Comparison of ENCODE assay signal across 19 cellular contexts in genomic region chr3:186180151-186180550, GRCh38.
DNase-seq lines count a peak whose midpoint lies in the region; ATAC-seq, FAIRE-seq and TF ChIP-seq lines count a peak whose summit lies in the region.
"Had no signal": no experiment of that assay in that cellular context is flagged by ENCODE, and none has a peak within 500 bp of the region (broad histone marks: within the 10 kb centered on the region; RNA-seq: fewer than 3 reads in every experiment).

No MANE protein-coding gene starts in this region.

- H3K4me3 ChIP-seq in K562 = no peak overlapping the region
- no peak overlapping the region for H3K4me3 ChIP-seq in mesendoderm (ENCODE audit: low read length)
- H3K4me3 ChIP-seq in gastroesophageal sphincter = no peak overlapping the region
- H3K4me3 ChIP-seq: BLaER1, HAP-1 had no signal

- CTCF ChIA-PET in K562 (lab: Yijun Ruan, JAX; ENCODE audit: low intra/inter-chr PET ratio) = no interaction called here

- ATAC-seq in K562 (no peak), gastroesophageal sphincter (no peak), left lobe of liver (no peak)
- peak; percentile 69 for ATAC-seq in stimulated activated effector memory CD8-positive, alpha-beta T cell treated with anti-CD3 and anti-CD28 coated beads, Interleukin-12 subunit alpha, Interleukin-12 subunit beta, amount 100 ng/mL, for 72 hours

- no peaks in the 10 kb centered on the region for H4K20me1 ChIP-seq in K562 (replicated peaks; ENCODE audit: control insufficient read depth, insufficient read depth, low read length)
- H4K20me1 ChIP-seq: BLaER1 had no signal

- H3K27me3 ChIP-seq in K562 (ENCODE audit: control insufficient read depth in 2 of 2, insufficient read depth in 2 of 2, low read length in 2 of 2) (peaks cover 15 to 37% of the 10 kb centered on the region in 2 experiments), mesendoderm (ENCODE audit: insufficient read depth, low read length, poor library complexity) (no peaks in the 10 kb centered on the region), gastroesophageal sphincter (no peaks in the 10 kb centered on the region)
- H3K27me3 ChIP-seq: BLaER1 had no signal

- no peak overlapping the region for H4K8ac ChIP-seq in mesendoderm (ENCODE audit: low read depth, low read length)

- DNase-seq in NCI-H1417 (lab: John Stamatoyannopoulos, UW) (peak in 2 of 3 experiments; percentile 42 to 67), NCI-H1417 treated with DMSO at 0.1 percent for 48 hours (lab: John Stamatoyannopoulos, UW) (no peak), K562 (ENCODE audit: extremely low read depth in 1 of 4, low spot score in 3 of 4) (no peak), mesendoderm (peak; percentile 13), left lobe of liver (ENCODE audit: low spot score) (no peak), hepatic stellate cell (ENCODE audit: low spot score) (no peak)
- peak in 1 of 2 donors; percentile 52 for DNase-seq in stimulated activated effector memory CD8-positive, alpha-beta T cell treated with anti-CD3 and anti-CD28 coated beads, Interleukin-12 subunit alpha, Interleukin-12 subunit beta, amount 100 ng/mL, for 72 hours (ENCODE audit: low spot score in 2 of 2)
- DNase-seq: Caco-2, DMS53, GF-D8, HFFc6 had no signal

- H3K27ac ChIP-seq in K562 (ENCODE audit: extremely low read depth, low read depth, low read length) (no peak overlapping the region), mesendoderm (ENCODE audit: low read depth, low read length) (no peak overlapping the region), gastroesophageal sphincter (no peak overlapping the region)
- H3K27ac ChIP-seq: 22Rv1, BLaER1 had no signal

- no peak for TF ChIP-seq CTCF in K562 (IDR thresholded peaks at IDR 0.05 in 2 of 3, conservative IDR thresholded peaks at IDR 0.05 in 1 of 3; ENCODE audit: insufficient read depth in 2 of 3, low read depth in 1 of 3, low read length in 3 of 3)
- TF ChIP-seq CTCF in gastroesophageal sphincter (IDR thresholded peaks at IDR 0.05) = no peak

- H2BK120ac ChIP-seq in mesendoderm (ENCODE audit: low read depth, low read length) = no peak overlapping the region

- in situ Hi-C loops in K562 (cut with MboI) = no loop called here

- H3K4me3 Mint-ChIP-seq in stimulated activated effector memory CD8-positive, alpha-beta T cell treated with anti-CD3 and anti-CD28 coated beads, Interleukin-12 subunit alpha, Interleukin-12 subunit beta, amount 100 ng/mL, for 72 hours = no peak overlapping the region
- H3K4me3 Mint-ChIP-seq: HFFc6 had no signal

- H3K79me2 ChIP-seq in K562 (ENCODE audit: control insufficient read depth, insufficient read depth, low read length) (no peaks in the 10 kb centered on the region), mesendoderm (ENCODE audit: control insufficient read depth, insufficient read depth, low read length) (no peaks in the 10 kb centered on the region)

- intact Hi-C loops in K562 (cut with micrococcal nuclease) = no loop called here

- H3K4me2 ChIP-seq in K562 (ENCODE audit: insufficient read depth, low read length) (no peak overlapping the region), mesendoderm (ENCODE audit: low read length) (no peak overlapping the region)
- H3K4me2 ChIP-seq: BLaER1 had no signal

- H3K36me3 ChIP-seq in K562 (ENCODE audit: control insufficient read depth, insufficient read depth, low read length) (no peaks in the 10 kb centered on the region), mesendoderm (ENCODE audit: control insufficient read depth, insufficient read depth, low read length) (no peaks in the 10 kb centered on the region), gastroesophageal sphincter (peaks cover 0 to 81% of the 10 kb centered on the region in 2 donors)
- H3K36me3 ChIP-seq: BLaER1, HAP-1 had no signal

- H2AK5ac ChIP-seq in mesendoderm (ENCODE audit: low read length) = no peak overlapping the region

- H3K9ac ChIP-seq in K562 (ENCODE audit: insufficient read depth in 1 of 2, low read depth in 2 of 2, low read length in 2 of 2) (no peak overlapping the region), mesendoderm (ENCODE audit: low read length) (no peak overlapping the region)
- H3K9ac ChIP-seq: BLaER1 had no signal

- H3K9me3 ChIP-seq in K562 (replicated peaks; ENCODE audit: control insufficient read depth, insufficient read depth, low read depth, low read length) (no peaks in the 10 kb centered on the region), gastroesophageal sphincter (no peaks in the 10 kb centered on the region)
- H3K9me3 ChIP-seq: BLaER1, HAP-1 had no signal

- H3K23ac ChIP-seq in mesendoderm (ENCODE audit: low read length) = no peak overlapping the region

- no peaks in the 10 kb centered on the region for H3K9me1 ChIP-seq in K562 (ENCODE audit: control insufficient read depth, insufficient read depth, low read length)

- no peak overlapping the region for H3K18ac ChIP-seq in mesendoderm (ENCODE audit: low read length)

- no peak overlapping the region for H4K5ac ChIP-seq in mesendoderm (ENCODE audit: low read length)

- H3K4ac ChIP-seq in mesendoderm (ENCODE audit: low read depth, low read length) = no peak overlapping the region

- H3K27ac Mint-ChIP-seq in stimulated activated effector memory CD8-positive, alpha-beta T cell treated with anti-CD3 and anti-CD28 coated beads, Interleukin-12 subunit alpha, Interleukin-12 subunit beta, amount 100 ng/mL, for 72 hours = peak overlapping the region; percentile 20
- H3K27ac Mint-ChIP-seq: HFFc6 had no signal

- no peak for TF ChIP-seq RAD21 in K562 (CRISPR knock-in tag; conservative IDR thresholded peaks at IDR 0.05 in 1 of 2, IDR thresholded peaks at IDR 0.05 in 1 of 2)

- no peak for TF ChIP-seq POLR2A in K562 (conservative IDR thresholded peaks at IDR 0.05)
- TF ChIP-seq POLR2A in gastroesophageal sphincter (IDR thresholded peaks at IDR 0.05) = no peak

- H2AFZ ChIP-seq in K562 (ENCODE audit: low read depth, low read length) = no peak overlapping the region

- H2BK15ac ChIP-seq in mesendoderm (replicated peaks; ENCODE audit: low read depth) = no peak overlapping the region

- H3K4me1 ChIP-seq in K562 (replicated peaks in 1 of 2; ENCODE audit: control insufficient read depth in 2 of 2, insufficient read depth in 2 of 2, low read length in 2 of 2) (no peaks in the 10 kb centered on the region; a peak in 2 of 5 replicates), mesendoderm (ENCODE audit: control insufficient read depth, low read depth, low read length) (peaks cover under 1% of the 10 kb centered on the region), gastroesophageal sphincter (peaks cover 0 to 22% (median 0%) of the 10 kb centered on the region in 3 donors)
- H3K4me1 ChIP-seq: HAP-1 had no signal

- no peak overlapping the region for H2BK5ac ChIP-seq in mesendoderm (ENCODE audit: low read length)

- TF ChIP-seq EP300 in K562 (IDR thresholded peaks at IDR 0.05; ENCODE audit: low read length) (no peak), gastroesophageal sphincter (IDR thresholded peaks at IDR 0.05) (no peak)

- H3K56ac ChIP-seq in mesendoderm (ENCODE audit: low read length) = no peak overlapping the region

- no peaks in the 10 kb centered on the region for H3K9me3 Mint-ChIP-seq in stimulated activated effector memory CD8-positive, alpha-beta T cell treated with anti-CD3 and anti-CD28 coated beads, Interleukin-12 subunit alpha, Interleukin-12 subunit beta, amount 100 ng/mL, for 72 hours
- H3K9me3 Mint-ChIP-seq: CD8-positive, alpha-beta memory T cell; HFFc6 had no signal

- POLR2A ChIA-PET in K562 (lab: Yijun Ruan, JAX) = interaction anchor here (1.3 kb wide), 1 partner anchor 81 kb away, joined by 5 read pairs; no protein-coding TSS in a partner anchor

- WGBS in K562 (ENCODE audit: insufficient coverage, low coverage, missing lambda C conversion rate) = 5% methylated on average over 5 of the region's 5 CpGs
- no CpG with 5 or more reads among the region's 5 CpGs for WGBS in mesendoderm (ENCODE audit: extremely low coverage, insufficient coverage, low lambda C conversion rate)
- 15 to 53% methylated on average over 2 to 5 of the region's 5 CpGs for WGBS in gastroesophageal sphincter (ENCODE audit: low coverage in 1 of 2), 2 donors

- no TSS peak for BruUV-seq in K562 (replicated peaks; lab: Mats Ljungman, UMichigan)

- peaks cover 23% of the 10 kb centered on the region for H3K4me1 Mint-ChIP-seq in stimulated activated effector memory CD8-positive, alpha-beta T cell treated with anti-CD3 and anti-CD28 coated beads, Interleukin-12 subunit alpha, Interleukin-12 subunit beta, amount 100 ng/mL, for 72 hours

- FAIRE-seq in K562 (lab: Jason Lieb, UNC) = no peak
- FAIRE-seq: GM19239, H1, HTR-8/SVneo had no signal

- no peaks in the 10 kb centered on the region for H3K36me3 Mint-ChIP-seq in stimulated activated effector memory CD8-positive, alpha-beta T cell treated with anti-CD3 and anti-CD28 coated beads, Interleukin-12 subunit alpha, Interleukin-12 subunit beta, amount 100 ng/mL, for 72 hours

- no peaks in the 10 kb centered on the region for H3K79me1 ChIP-seq in mesendoderm (ENCODE audit: low read length)

Comparison
In these comparisons a context has a peak if more than half of its experiments do, and no peak if none do; other contexts are left out.
1. DNase-seq: peak in NCI-H1417 (2 of 3) and mesendoderm (single experiment); none in NCI-H1417 treated with DMSO at 0.1 percent for 48 hours (single experiment), K562 (0 of 4), left lobe of liver (single experiment) and hepatic stellate cell (single experiment).